9 cellular contexts compared by ENCODE assay signal in the genomic region with DNA sequence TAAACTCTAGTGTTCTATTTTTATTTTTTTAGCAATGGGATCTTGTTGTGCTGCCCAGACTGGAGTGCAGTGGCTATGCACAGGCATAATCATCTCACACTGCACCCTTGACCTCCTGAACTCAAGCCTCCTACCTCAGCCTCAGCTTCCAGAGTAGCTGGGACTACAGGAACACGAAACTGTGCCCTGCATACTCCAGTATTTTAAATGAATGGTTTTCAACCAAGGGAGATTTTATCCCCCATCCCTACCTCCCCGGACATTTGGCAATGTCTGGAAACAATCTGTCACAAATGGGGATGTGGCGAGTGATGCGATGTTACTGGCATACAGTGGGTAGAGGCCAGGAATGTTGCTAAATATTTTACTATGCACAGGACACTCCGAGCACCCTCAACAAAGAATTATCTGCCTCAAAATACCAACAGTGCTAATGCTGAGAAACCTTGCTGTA. TPM values are rescaled to one million over a fixed set of nuclear protein-coding genes. Genes with fewer than 3 reads are reported as not detected.
DNase-seq lines count a peak whose midpoint lies in the region; ATAC-seq, FAIRE-seq and TF ChIP-seq lines count a peak whose summit lies in the region.
"Had no signal": no experiment of that assay in that cellular context is flagged by ENCODE, and none has a peak within 500 bp of the region (broad histone marks: within the 10 kb centered on the region; RNA-seq: fewer than 3 reads in every experiment).

No MANE protein-coding gene starts in this region.

- FAIRE-seq in urothelium cell line (lab: Jason Lieb, UNC), result no peak

- H3K4me1 ChIP-seq in BLaER1 (peaks cover 47% of the 10 kb centered on the region), mammary epithelial cell (ENCODE audit: insufficient read depth, low read length) (peaks cover 6% of the 10 kb centered on the region)
- H3K4me1 ChIP-seq in naive thymus-derived CD4-positive, alpha-beta T cell (ENCODE audit: control insufficient read depth in 2 of 2, insufficient read depth in 2 of 2, low read length in 2 of 2), result peaks cover 29 to 32% of the 10 kb centered on the region in 2 donors

- H3K27me3 ChIP-seq in BLaER1 (no peaks in the 10 kb centered on the region), HL-60 (ENCODE audit: insufficient read depth, poor library complexity, severe bottlenecking) (no peaks in the 10 kb centered on the region), mammary epithelial cell (ENCODE audit: insufficient read depth, low read length) (no peaks in the 10 kb centered on the region)
- H3K27me3 ChIP-seq in naive thymus-derived CD4-positive, alpha-beta T cell (ENCODE audit: control insufficient read depth in 2 of 2, insufficient read depth in 2 of 2, low read length in 2 of 2), result no peaks in the 10 kb centered on the region

- H4K20me1 ChIP-seq in BLaER1 (peaks cover 61% of the 10 kb centered on the region), mammary epithelial cell (ENCODE audit: insufficient read depth, low read length) (peaks cover 3% of the 10 kb centered on the region)

- no peaks in the 10 kb centered on the region for H3K27me3 Mint-ChIP-seq in naive thymus-derived CD4-positive, alpha-beta T cell

- CTCF ChIA-PET in mammary epithelial cell (lab: Charles Lee; ENCODE audit: low non-redundant PET), result no interaction called here
- CTCF ChIA-PET in naive thymus-derived CD4-positive, alpha-beta T cell (lab: Charles Lee), result no interaction called here

- H3K36me3 ChIP-seq in BLaER1 (peaks cover 57% of the 10 kb centered on the region), mammary epithelial cell (ENCODE audit: insufficient read depth, low read length) (peaks cover 12% of the 10 kb centered on the region)
- H3K36me3 ChIP-seq in naive thymus-derived CD4-positive, alpha-beta T cell (ENCODE audit: control insufficient read depth in 2 of 3, insufficient read depth in 3 of 3, low read length in 3 of 3), result peaks cover 13 to 16% (median 14%) of the 10 kb centered on the region in 3 experiments

- H3K9me3 Mint-ChIP-seq in naive thymus-derived CD4-positive, alpha-beta T cell, result peaks cover 0 to 2% (median 0%) of the 10 kb centered on the region in 11 donors
- H3K9me3 Mint-ChIP-seq: activated naive CD4-positive, alpha-beta T cell treated with anti-CD3 and anti-CD28 coated beads for 36 hours had no signal

- DNase-seq in HL-60 (ENCODE audit: low read depth in 1 of 2, low spot score in 1 of 2) (peak in 1 of 2 experiments; percentile 72), mammary epithelial cell (no peak), A172 (ENCODE audit: low spot score) (no peak), NCI-H1105 treated with DMSO at 0.1 percent for 48 hours (lab: John Stamatoyannopoulos, UW) (no peak), DMS79 (lab: John Stamatoyannopoulos, UW) (no peak), urothelium cell line (ENCODE audit: low spot score) (no peak)
- DNase-seq in naive thymus-derived CD4-positive, alpha-beta T cell, result no peak
- DNase-seq: activated naive CD4-positive, alpha-beta T cell treated with anti-CD3 and anti-CD28 coated beads for 36 hours had no signal

- peaks cover 7 to 23% (median 21%) of the 10 kb centered on the region in 5 donors for H3K36me3 Mint-ChIP-seq in naive thymus-derived CD4-positive, alpha-beta T cell

- dilution Hi-C loops in mammary epithelial cell (cut with HindIII; ENCODE audit: low sequenced_read_pairs), result no loop called here

- no TSS peak for BruUV-seq in mammary epithelial cell (replicated peaks; lab: Mats Ljungman, UMichigan)

- peaks cover 88% of the 10 kb centered on the region for H3K79me2 ChIP-seq in mammary epithelial cell (ENCODE audit: insufficient read depth, low read length)

- H3K27ac Mint-ChIP-seq in naive thymus-derived CD4-positive, alpha-beta T cell, result peak overlapping the region in 1 of 9 donors; percentile 71

- POLR2A ChIA-PET in naive thymus-derived CD4-positive, alpha-beta T cell (lab: Charles Lee), result interaction anchor here (3.0 to 4.0 kb wide), 2 partner anchors 10 to 81 kb away, joined by 12 to 68 read pairs; no protein-coding TSS in a partner anchor

- peak overlapping the region; percentile 83 for H3K4me3 ChIP-seq in BLaER1
- H3K4me3 ChIP-seq in HL-60 (replicated peaks; ENCODE audit: insufficient read depth, low read length), result peak overlapping the region; percentile 74
- peak overlapping the region; percentile 50 to 83 (median 72) for H3K4me3 ChIP-seq in mammary epithelial cell (replicated peaks in 1 of 3; ENCODE audit: insufficient read depth in 1 of 3, low read depth in 2 of 3, low read length in 3 of 3)
- no peak overlapping the region for H3K4me3 ChIP-seq in naive thymus-derived CD4-positive, alpha-beta T cell (ENCODE audit: low read length)

- no peak for TF ChIP-seq CTCF in HL-60 (IDR thresholded peaks at IDR 0.05; ENCODE audit: insufficient read depth, low read length)
- TF ChIP-seq CTCF in mammary epithelial cell (conservative IDR thresholded peaks at IDR 0.05 in 1 of 2, IDR thresholded peaks at IDR 0.05 in 1 of 2; ENCODE audit: extremely low read depth in 1 of 2, insufficient read depth in 1 of 2, low read depth in 1 of 2, low read length in 2 of 2), result no peak

- H3K4me2 ChIP-seq in BLaER1 (peak overlapping the region; percentile 94), mammary epithelial cell (ENCODE audit: insufficient read depth, low read depth, low read length) (peak overlapping the region; percentile 84)

- in situ Hi-C loops in mammary epithelial cell (cut with MboI; ENCODE audit: low sequenced_read_pairs in 2 of 2), result no loop called here

- H3K27ac ChIP-seq in BLaER1 (peak overlapping the region; percentile 98), HL-60 (replicated peaks) (peak overlapping the region; percentile 99), mammary epithelial cell (ENCODE audit: insufficient read depth, low read depth, low read length) (peak overlapping the region; percentile 98)
- H3K27ac ChIP-seq in naive thymus-derived CD4-positive, alpha-beta T cell (ENCODE audit: low read depth, low read length), result peak overlapping the region; percentile 92

- H3K9me3 ChIP-seq in BLaER1, result no peaks in the 10 kb centered on the region
- no peaks in the 10 kb centered on the region for H3K9me3 ChIP-seq in mammary epithelial cell (replicated peaks; ENCODE audit: insufficient read depth, low read length)
- no peaks in the 10 kb centered on the region for H3K9me3 ChIP-seq in naive thymus-derived CD4-positive, alpha-beta T cell (ENCODE audit: control insufficient read depth in 2 of 3, low read length in 3 of 3)

- H3K9ac ChIP-seq in BLaER1 (peak overlapping the region; percentile 98), mammary epithelial cell (ENCODE audit: insufficient read depth, low read length) (peak overlapping the region; percentile 97)

- intact Hi-C loops in mammary epithelial cell (cut with micrococcal nuclease), result no loop called here
- intact Hi-C loops in naive thymus-derived CD4-positive, alpha-beta T cell (cut with micrococcal nuclease), result loop anchor here (2.0 to 10.0 kb wide), 5 partner anchors 19 to 551 kb away; a partner anchor contains a TSS

- H3K4me1 Mint-ChIP-seq in naive thymus-derived CD4-positive, alpha-beta T cell, result peaks cover 21 to 51% (median 38%) of the 10 kb centered on the region in 7 donors

- 17% methylated on average over 5 of the region's 5 CpGs for WGBS in mammary epithelial cell (ENCODE audit: low coverage, missing lambda C conversion rate)

- no peak for ATAC-seq in naive thymus-derived CD4-positive, alpha-beta T cell

- no peak overlapping the region for H2AFZ ChIP-seq in mammary epithelial cell (ENCODE audit: low read depth, low read length)

- peak overlapping the region in 1 of 10 donors; percentile 4 for H3K4me3 Mint-ChIP-seq in naive thymus-derived CD4-positive, alpha-beta T cell
- H3K4me3 Mint-ChIP-seq: activated naive CD4-positive, alpha-beta T cell treated with anti-CD3 and anti-CD28 coated beads for 36 hours had no signal

RNA-seq across cellular contexts. Expression of a gene that starts 2.1 kb away (rescaled TPM):
- total RNA-seq in mammary epithelial cell, result 10 to 100 TPM; 37.2 to 68.1 TPM
- 26.9 TPM for polyA plus RNA-seq in mammary epithelial cell
- 126 TPM for polyA minus RNA-seq in mammary epithelial cell
- total RNA-seq in naive thymus-derived CD4-positive, alpha-beta T cell, result 100 to 1,000 TPM in 1 of 5 experiments, 10 to 100 TPM in 4; 40.3 to 133 (median 77.2) TPM
- 10 to 100 TPM; 28.2 to 34.5 TPM for polyA plus RNA-seq in naive thymus-derived CD4-positive, alpha-beta T cell
- total RNA-seq in A172 (2014; rRNA removed; shearing (Covaris generic)), result 46.2 and 47.6 TPM in 2 replicates

RNA-seq across cellular contexts. Expression of a gene that starts 2.7 kb away (rescaled TPM):
- 1,000 to 10,000 TPM in 1 of 2 donors, 100 to 1,000 TPM in 1; 216 to 1,018 TPM for total RNA-seq in mammary epithelial cell
- 973 TPM for polyA plus RNA-seq in mammary epithelial cell
- 602 TPM for polyA minus RNA-seq in mammary epithelial cell
- total RNA-seq in naive thymus-derived CD4-positive, alpha-beta T cell, result 1,000 to 10,000 TPM; 1,019 to 1,660 (median 1,193) TPM
- polyA plus RNA-seq in naive thymus-derived CD4-positive, alpha-beta T cell, result 1,000 to 10,000 TPM in 1 of 2 donors, 100 to 1,000 TPM in 1; 933 to 1,045 TPM
- 508 and 537 TPM in 2 replicates for total RNA-seq in A172 (2014; rRNA removed; shearing (Covaris generic))

RNA-seq across cellular contexts. Expression of a gene that starts 23.0 kb away (rescaled TPM):
- under 1 TPM; 0.26 to 0.67 TPM for total RNA-seq in mammary epithelial cell
- polyA plus RNA-seq in mammary epithelial cell, result 0.54 TPM
- polyA minus RNA-seq in mammary epithelial cell, result not detected
- total RNA-seq in naive thymus-derived CD4-positive, alpha-beta T cell, result 10 to 100 TPM in 1 of 5 experiments, 1 to 10 TPM in 1, not detected in 3; 2.0 to 23.3 TPM
- under 1 TPM in 1 of 2 donors, not detected in 1; 0.61 TPM for polyA plus RNA-seq in naive thymus-derived CD4-positive, alpha-beta T cell
- 0.17 TPM in 1 of 2 replicates, not detected in the other for total RNA-seq in A172 (2014; rRNA removed; shearing (Covaris generic))
- total RNA-seq: activated naive CD4-positive, alpha-beta T cell treated with anti-CD3 and anti-CD28 coated beads for 36 hours had no signal

RNA-seq across cellular contexts. Expression of a gene that starts 47.1 kb away (rescaled TPM):
- total RNA-seq in mammary epithelial cell, result 100 to 1,000 TPM; 113 to 155 TPM
- polyA plus RNA-seq in mammary epithelial cell, result 172 TPM
- polyA minus RNA-seq in mammary epithelial cell, result 168 TPM
- 100 to 1,000 TPM in 1 of 5 experiments, 10 to 100 TPM in 4; 47.5 to 141 (median 80.0) TPM for total RNA-seq in naive thymus-derived CD4-positive, alpha-beta T cell
- 100 to 1,000 TPM; 131 to 171 TPM for polyA plus RNA-seq in naive thymus-derived CD4-positive, alpha-beta T cell
- total RNA-seq in A172 (2014; rRNA removed; shearing (Covaris generic)), result 209 and 243 TPM in 2 replicates
